ENCODE assay signal across 37 cellular contexts in the genomic region with DNA sequence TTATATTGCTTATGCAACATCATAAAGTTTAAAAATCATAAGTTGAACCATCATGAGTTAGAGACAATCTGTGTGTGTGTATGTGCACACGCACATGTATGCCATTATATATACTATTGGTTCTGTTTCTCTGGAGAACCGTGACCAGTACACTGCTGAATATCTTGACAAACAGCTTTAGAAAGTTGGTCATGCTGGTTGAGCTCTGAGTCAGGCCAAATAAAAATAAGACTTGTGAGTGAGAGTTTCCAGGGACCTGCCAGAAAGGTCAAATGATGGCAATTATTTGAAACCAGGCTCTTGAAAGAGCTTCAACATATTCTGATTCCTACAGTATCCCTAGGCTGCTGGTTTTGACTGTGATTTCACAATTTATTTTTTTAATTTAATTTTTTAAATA.
"Had no signal": no experiment of that assay in that cellular context is flagged by ENCODE, and none has a peak within 500 bp of the region (broad histone marks: within the 10 kb centered on the region; RNA-seq: fewer than 3 reads in every experiment).

No MANE protein-coding gene starts in this region.

- H3K27ac Mint-ChIP-seq: activated CD4-positive, alpha-beta memory T cell treated with anti-CD3 and anti-CD28 coated beads for 36 hours; activated CD4-positive, alpha-beta T cell treated with anti-CD3 and anti-CD28 coated beads for 36 hours; activated CD4-positive, alpha-beta T cell treated with anti-CD3 and anti-CD28 coated beads, Interleukin-2, amount 10 ng/mL, durations not matched to agents 24 days and 14 days; activated CD8-positive, alpha-beta memory T cell treated with anti-CD3 and anti-CD28 coated beads, Interleukin-2, amount 10 ng/mL, durations not matched to agents 7 days and 5 days; activated CD8-positive, alpha-beta T cell treated with anti-CD3 and anti-CD28 coated beads, Interleukin-2, amount 10 ng/mL, durations not matched to agents 7 days and 5 days; activated naive CD4-positive, alpha-beta T cell treated with anti-CD3 and anti-CD28 coated beads for 36 hours; activated naive CD4-positive, alpha-beta T cell treated with anti-CD3 and anti-CD28 coated beads, Interleukin-2, amount 50 U/mL, for 24 hours; activated naive CD8-positive, alpha-beta T cell treated with anti-CD3 and anti-CD28 coated beads for 36 hours; activated naive CD8-positive, alpha-beta T cell treated with anti-CD3 and anti-CD28 coated beads, Interleukin-2, amount 50 U/mL, for 24 hours; activated T-helper 1 cell treated with anti-CD3 and anti-CD28 coated beads, Interleukin-12 subunit alpha, Interleukin-12 subunit beta, Interleukin-2, Interleukin-4 antibody, amounts not matched to agents 30 ng/mL and 10 ng/mL and 1 ng/mL, durations not matched to agents 14 hours and 24 hours and 36 hours; activated T-helper 2 cell treated with anti-CD3 and anti-CD28 coated beads, Interferon-gamma antibody, Interleukin-2, Interleukin-4, amounts not matched to agents 10 μg/mL and 5 μg/mL and 100 μg/mL, durations not matched to agents 14 hours and 24 hours and 36 hours; brain; dendritic cell treated with granulocyte-macrophage colony-stimulating factor and Interleukin-4, amounts not matched to agents 40 ng/mL and 50 ng/mL, for 4 days; endodermal cell; T-helper 17 cell; T-helper 2 cell treated with Interferon-gamma antibody and Interleukin-4, amounts not matched to agents 5 μg/mL and 100 μg/mL, for 36 hours had no signal

- H3K27ac ChIP-seq: adrenal gland, breast epithelium, cardiac muscle cell, coronary artery, dorsolateral prefrontal cortex had no signal

- H3K4me1 Mint-ChIP-seq: activated CD4-positive, alpha-beta T cell treated with anti-CD3 and anti-CD28 coated beads for 36 hours; activated CD4-positive, alpha-beta T cell treated with anti-CD3 and anti-CD28 coated beads, Interleukin-2, amount 10 ng/mL, durations not matched to agents 24 days and 14 days; activated CD8-positive, alpha-beta memory T cell treated with anti-CD3 and anti-CD28 coated beads, Interleukin-2, amount 10 ng/mL, durations not matched to agents 7 days and 5 days; activated naive CD4-positive, alpha-beta T cell treated with anti-CD3 and anti-CD28 coated beads, Interleukin-2, amount 50 U/mL, for 24 hours; activated naive CD8-positive, alpha-beta T cell treated with anti-CD3 and anti-CD28 coated beads for 36 hours; activated naive CD8-positive, alpha-beta T cell treated with anti-CD3 and anti-CD28 coated beads, Interleukin-2, amount 50 U/mL, for 24 hours; brain; central memory CD8-positive, alpha-beta T cell; endodermal cell; T-helper 17 cell had no signal

- ATAC-seq: activated CD4-positive, alpha-beta T cell treated with anti-CD3 and anti-CD28 coated beads for 36 hours; activated CD8-positive, alpha-beta memory T cell treated with anti-CD3 and anti-CD28 coated beads, Interleukin-2, amount 10 ng/mL, durations not matched to agents 7 days and 5 days; activated CD8-positive, alpha-beta T cell treated with anti-CD3 and anti-CD28 coated beads, Interleukin-2, amount 10 ng/mL, durations not matched to agents 7 days and 5 days; activated naive CD8-positive, alpha-beta T cell treated with anti-CD3 and anti-CD28 coated beads, Interleukin-2, amount 50 U/mL, for 24 hours; esophagus mucosa; T-helper 17 cell had no signal

- H3K4me3 ChIP-seq: adrenal gland, breast epithelium, cardiac muscle cell, coronary artery, dorsolateral prefrontal cortex had no signal

- H3K36me3 ChIP-seq: adrenal gland, breast epithelium, cardiac muscle cell had no signal

- H3K9me3 Mint-ChIP-seq: activated CD4-positive, alpha-beta T cell treated with anti-CD3 and anti-CD28 coated beads, Interleukin-2, amount 10 ng/mL, durations not matched to agents 24 days and 14 days; activated naive CD4-positive, alpha-beta T cell treated with anti-CD3 and anti-CD28 coated beads, Interleukin-2, amount 50 U/mL, for 24 hours; activated naive CD8-positive, alpha-beta T cell treated with anti-CD3 and anti-CD28 coated beads, Interleukin-2, amount 50 U/mL, for 24 hours had no signal

- FAIRE-seq: frontal cortex had no signal

- H3K9me3 ChIP-seq: adrenal gland, breast epithelium had no signal

- H3K36me3 Mint-ChIP-seq: activated CD4-positive, alpha-beta memory T cell treated with anti-CD3 and anti-CD28 coated beads for 36 hours; activated CD8-positive, alpha-beta memory T cell treated with anti-CD3 and anti-CD28 coated beads, Interleukin-2, amount 10 ng/mL, durations not matched to agents 7 days and 5 days; activated naive CD4-positive, alpha-beta T cell treated with anti-CD3 and anti-CD28 coated beads, Interleukin-2, amount 50 U/mL, for 24 hours; activated naive CD8-positive, alpha-beta T cell treated with anti-CD3 and anti-CD28 coated beads for 36 hours; brain had no signal

- H3K4me3 Mint-ChIP-seq: activated CD4-positive, alpha-beta memory T cell treated with anti-CD3 and anti-CD28 coated beads for 36 hours; activated CD4-positive, alpha-beta T cell treated with anti-CD3 and anti-CD28 coated beads for 36 hours; activated CD4-positive, alpha-beta T cell treated with anti-CD3 and anti-CD28 coated beads, Interleukin-2, amount 10 ng/mL, durations not matched to agents 24 days and 14 days; activated CD8-positive, alpha-beta memory T cell treated with anti-CD3 and anti-CD28 coated beads, Interleukin-2, amount 10 ng/mL, durations not matched to agents 7 days and 5 days; activated CD8-positive, alpha-beta T cell treated with anti-CD3 and anti-CD28 coated beads, Interleukin-2, amount 10 ng/mL, durations not matched to agents 7 days and 5 days; activated naive CD4-positive, alpha-beta T cell treated with anti-CD3 and anti-CD28 coated beads for 36 hours; activated naive CD4-positive, alpha-beta T cell treated with anti-CD3 and anti-CD28 coated beads, Interleukin-2, amount 50 U/mL, for 24 hours; activated naive CD8-positive, alpha-beta T cell treated with anti-CD3 and anti-CD28 coated beads for 36 hours; activated naive CD8-positive, alpha-beta T cell treated with anti-CD3 and anti-CD28 coated beads, Interleukin-2, amount 50 U/mL, for 24 hours; activated T-helper 1 cell treated with anti-CD3 and anti-CD28 coated beads, Interleukin-12 subunit alpha, Interleukin-12 subunit beta, Interleukin-2, Interleukin-4 antibody, amounts not matched to agents 30 ng/mL and 10 ng/mL and 1 ng/mL, durations not matched to agents 14 hours and 24 hours and 36 hours; brain; central memory CD8-positive, alpha-beta T cell; dendritic cell treated with granulocyte-macrophage colony-stimulating factor and Interleukin-4, amounts not matched to agents 40 ng/mL and 50 ng/mL, for 4 days; endodermal cell; T-helper 17 cell; T-helper 2 cell treated with Interferon-gamma antibody and Interleukin-4, amounts not matched to agents 5 μg/mL and 100 μg/mL, for 36 hours had no signal

- H3K27me3 Mint-ChIP-seq: activated CD4-positive, alpha-beta memory T cell treated with anti-CD3 and anti-CD28 coated beads for 36 hours; activated CD4-positive, alpha-beta T cell treated with anti-CD3 and anti-CD28 coated beads for 36 hours; activated CD4-positive, alpha-beta T cell treated with anti-CD3 and anti-CD28 coated beads, Interleukin-2, amount 10 ng/mL, durations not matched to agents 24 days and 14 days; activated CD8-positive, alpha-beta memory T cell treated with anti-CD3 and anti-CD28 coated beads, Interleukin-2, amount 10 ng/mL, durations not matched to agents 7 days and 5 days; activated naive CD4-positive, alpha-beta T cell treated with anti-CD3 and anti-CD28 coated beads, Interleukin-2, amount 50 U/mL, for 24 hours; activated naive CD8-positive, alpha-beta T cell treated with anti-CD3 and anti-CD28 coated beads for 36 hours; activated naive CD8-positive, alpha-beta T cell treated with anti-CD3 and anti-CD28 coated beads, Interleukin-2, amount 50 U/mL, for 24 hours; central memory CD8-positive, alpha-beta T cell; dendritic cell treated with granulocyte-macrophage colony-stimulating factor and Interleukin-4, amounts not matched to agents 40 ng/mL and 50 ng/mL, for 4 days; T-helper 17 cell had no signal

- H3K4me1 ChIP-seq: adrenal gland, breast epithelium had no signal

- H3K27me3 ChIP-seq: breast epithelium, cardiac muscle cell had no signal

- DNase-seq: activated CD4-positive, alpha-beta memory T cell treated with anti-CD3 and anti-CD28 coated beads for 36 hours; activated CD4-positive, alpha-beta T cell treated with anti-CD3 and anti-CD28 coated beads for 36 hours; activated CD4-positive, alpha-beta T cell treated with anti-CD3 and anti-CD28 coated beads, Interleukin-2, amount 10 ng/mL, durations not matched to agents 24 days and 14 days; activated CD4-positive, CD25-positive, alpha-beta regulatory T cell; activated CD4-positive, CD25-positive, alpha-beta regulatory T cell treated with anti-CD3 and anti-CD28 coated beads, Interleukin-2, amount 50 U/mL, for 72 hours; activated CD8-positive, alpha-beta memory T cell treated with anti-CD3 and anti-CD28 coated beads, Interleukin-2, amount 10 ng/mL, durations not matched to agents 7 days and 5 days; activated CD8-positive, alpha-beta memory T cell treated with anti-CD3 and anti-CD28 coated beads, Interleukin-2, amount 50 U/mL, for 4 hours; activated CD8-positive, alpha-beta T cell treated with anti-CD3 and anti-CD28 coated beads, Interleukin-2, amount 10 ng/mL, durations not matched to agents 7 days and 5 days; activated effector memory CD4-positive, alpha-beta T cell treated with anti-CD3 and anti-CD28 coated beads, Interleukin-2, amount 50 U/mL, for 16 hours; activated naive CD4-positive, alpha-beta T cell treated with anti-CD3 and anti-CD28 coated beads for 36 hours; activated naive CD8-positive, alpha-beta T cell treated with anti-CD3 and anti-CD28 coated beads for 36 hours; activated naive CD8-positive, alpha-beta T cell treated with anti-CD3 and anti-CD28 coated beads, Interleukin-2, amount 50 U/mL, for 24 hours; activated T-cell treated with anti-CD3 and anti-CD28 coated beads, Interleukin-2, amount 50 U/mL, for 1 hour; activated T-cell treated with anti-CD3 and anti-CD28 coated beads, Interleukin-2, amount 50 U/mL, for 48 hours; adrenal gland; amygdala; aorta; dorsolateral prefrontal cortex; effector memory CD4-positive, alpha-beta T cell; endodermal cell; foreskin fibroblast; SW 1271; T-helper 1 cell; T-helper 17 cell; T1000 had no signal
